ENCODE assay signal across 10 cellular contexts in the genomic region with DNA sequence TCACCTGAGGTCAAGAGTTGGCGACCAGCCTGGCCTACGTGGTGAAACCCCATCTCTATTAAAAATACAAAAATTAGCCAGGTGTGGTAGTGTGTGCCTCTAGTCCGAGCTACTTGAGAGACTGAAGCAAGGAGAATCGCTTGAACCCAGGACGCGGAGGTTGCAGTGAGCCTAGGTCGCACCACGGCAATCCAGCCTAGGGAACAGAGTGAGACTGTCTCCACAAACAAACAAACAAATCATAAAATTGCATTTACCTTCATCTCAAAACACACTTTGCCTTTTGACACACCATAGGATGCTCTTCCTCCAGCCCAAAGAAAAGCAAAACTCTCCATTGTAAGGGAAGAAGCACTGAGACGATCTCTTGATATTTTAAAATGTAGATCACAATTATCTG. TPM values are rescaled to one million over a fixed set of nuclear protein-coding genes. Genes with fewer than 3 reads are reported as not detected.
DNase-seq lines count a peak whose midpoint lies in the region; ATAC-seq and TF ChIP-seq lines count a peak whose summit lies in the region.
"Had no signal": no experiment of that assay in that cellular context is flagged by ENCODE, and none has a peak within 500 bp of the region (broad histone marks: within the 10 kb centered on the region; RNA-seq: fewer than 3 reads in every experiment).

No MANE protein-coding gene starts in this region.

- peak overlapping the region in 1 of 10 donors; percentile 5 for H3K27ac ChIP-seq in heart right ventricle
- H3K27ac ChIP-seq in right atrium auricular region = peak overlapping the region in 1 of 2 donors; percentile 41
- H3K27ac ChIP-seq in thoracic aorta = no peak overlapping the region
- H3K27ac ChIP-seq in transverse colon = peak overlapping the region in 1 of 4 donors; percentile 100

- in situ Hi-C loops in transverse colon (cut with MboI; ENCODE audit: low pct_ligation_motif_present in 1 of 4, low pct_unique_long_range_greater_than_20kb in 1 of 4, low sequenced_read_pairs in 3 of 4) = loop anchor here in 2 of 4 donors (5.0 to 10.0 kb wide), 2 partner anchors 105 to 107 kb away; a partner anchor contains a TSS

- no peak for TF ChIP-seq EP300 in transverse colon (IDR thresholded peaks at IDR 0.05; ENCODE audit: low read depth)

- ATAC-seq in heart right ventricle (no peak), thoracic aorta (ENCODE audit: insufficient number of reproducible peaks, low FRiP score, low read depth) (no peak), left colon (no peak), HG03457 (IDR thresholded peaks at IDR 0.05; ENCODE audit: unreplicated experiment) (no peak)

- H3K36me3 Mint-ChIP-seq in activated T-helper 1 cell treated with anti-CD3 and anti-CD28 coated beads, Interleukin-12 subunit alpha, Interleukin-12 subunit beta, Interleukin-2, Interleukin-4 antibody, amounts not matched to agents 30 ng/mL and 10 ng/mL and 1 ng/mL, durations not matched to agents 14 hours and 24 hours and 36 hours (ENCODE audit: low read depth) = peaks cover 69% of the 10 kb centered on the region

- H3K27ac Mint-ChIP-seq in activated T-helper 1 cell treated with anti-CD3 and anti-CD28 coated beads, Interleukin-12 subunit alpha, Interleukin-12 subunit beta, Interleukin-2, Interleukin-4 antibody, amounts not matched to agents 30 ng/mL and 10 ng/mL and 1 ng/mL, durations not matched to agents 14 hours and 24 hours and 36 hours = no peak overlapping the region

- WGBS in heart right ventricle, 2 donors = 39 to 49% methylated on average over 9 of the region's 9 CpGs
- 55 to 58% methylated on average over 6 to 9 of the region's 9 CpGs for WGBS in transverse colon (ENCODE audit: low coverage in 1 of 2), 2 donors

- H3K4me1 Mint-ChIP-seq in activated T-helper 1 cell treated with anti-CD3 and anti-CD28 coated beads, Interleukin-12 subunit alpha, Interleukin-12 subunit beta, Interleukin-2, Interleukin-4 antibody, amounts not matched to agents 30 ng/mL and 10 ng/mL and 1 ng/mL, durations not matched to agents 14 hours and 24 hours and 36 hours (ENCODE audit: low read depth) = peaks cover 70% of the 10 kb centered on the region

- peaks cover 0 to 75% (median 61%) of the 10 kb centered on the region in 9 donors for H3K36me3 ChIP-seq in heart right ventricle
- peaks cover 75% of the 10 kb centered on the region for H3K36me3 ChIP-seq in right atrium auricular region
- peaks cover 46% of the 10 kb centered on the region for H3K36me3 ChIP-seq in thoracic aorta
- peaks cover 0 to 58% (median 27%) of the 10 kb centered on the region in 4 donors for H3K36me3 ChIP-seq in transverse colon

- peak overlapping the region; percentile 99 for H3K4me3 Mint-ChIP-seq in activated T-helper 1 cell treated with anti-CD3 and anti-CD28 coated beads, Interleukin-12 subunit alpha, Interleukin-12 subunit beta, Interleukin-2, Interleukin-4 antibody, amounts not matched to agents 30 ng/mL and 10 ng/mL and 1 ng/mL, durations not matched to agents 14 hours and 24 hours and 36 hours

- intact Hi-C loops in heart right ventricle (cut with DNase I) (loop anchor here in 7 of 10 donors (2.0 to 10.0 kb wide), 8 partner anchors 21 to 408 kb away; partner anchors contain the start of genes ADSS2 (in 1 of the 7) and DESI2 (in 1 of the 7)), left colon (cut with DNase I, micrococcal nuclease) (loop anchor here in 1 of 2 donors (10.0 kb wide), 1 partner anchor 105 kb away; a partner anchor contains a TSS), transverse colon (cut with DNase I; ENCODE audit: low total_unique reads) (loop anchor here (5.0 kb wide), 2 partner anchors 182 to 408 kb away; partner anchors contain the start of gene ADSS2)
- intact Hi-C loops in activated T-helper 1 cell treated with anti-CD3 and anti-CD28 coated beads, Interleukin-12 subunit alpha, Interleukin-12 subunit beta, Interleukin-2, Interleukin-4 antibody, amounts not matched to agents 30 ng/mL and 10 ng/mL and 1 ng/mL, durations not matched to agents 14 hours and 24 hours and 36 hours (cut with micrococcal nuclease) = loop anchor here (5.0 to 10.0 kb wide), 5 partner anchors 295 to 1862 kb away; partner anchors contain the start of genes CEP170, CNST, KIF26B and SCCPDH

- peaks cover 15 to 77% (median 59%) of the 10 kb centered on the region in 9 donors for H3K4me1 ChIP-seq in heart right ventricle
- H3K4me1 ChIP-seq in right atrium auricular region = peaks cover 0 to 65% of the 10 kb centered on the region in 2 donors
- H3K4me1 ChIP-seq in thoracic aorta (ENCODE audit: control insufficient read depth in 1 of 2, low read depth in 2 of 2) = peaks cover 34 to 65% of the 10 kb centered on the region in 2 donors
- H3K4me1 ChIP-seq in transverse colon = peaks cover 21 to 66% (median 38%) of the 10 kb centered on the region in 4 donors

- H3K9me3 Mint-ChIP-seq in activated T-helper 1 cell treated with anti-CD3 and anti-CD28 coated beads, Interleukin-12 subunit alpha, Interleukin-12 subunit beta, Interleukin-2, Interleukin-4 antibody, amounts not matched to agents 30 ng/mL and 10 ng/mL and 1 ng/mL, durations not matched to agents 14 hours and 24 hours and 36 hours = no peaks in the 10 kb centered on the region

- no peaks in the 10 kb centered on the region for H3K27me3 Mint-ChIP-seq in activated T-helper 1 cell treated with anti-CD3 and anti-CD28 coated beads, Interleukin-12 subunit alpha, Interleukin-12 subunit beta, Interleukin-2, Interleukin-4 antibody, amounts not matched to agents 30 ng/mL and 10 ng/mL and 1 ng/mL, durations not matched to agents 14 hours and 24 hours and 36 hours (ENCODE audit: insufficient read depth)

- TF ChIP-seq CTCF in heart right ventricle (IDR thresholded peaks at IDR 0.05) = no peak
- no peak for TF ChIP-seq CTCF in right atrium auricular region (IDR thresholded peaks at IDR 0.05)
- no peak for TF ChIP-seq CTCF in thoracic aorta (IDR thresholded peaks at IDR 0.05)
- TF ChIP-seq CTCF in transverse colon (IDR thresholded peaks at IDR 0.05) = no peak

- TF ChIP-seq POLR2A in transverse colon (IDR thresholded peaks at IDR 0.05) = no peak

- H3K9me3 ChIP-seq in heart right ventricle (no peaks in the 10 kb centered on the region), right atrium auricular region (no peaks in the 10 kb centered on the region), iPS-18c (ENCODE audit: control insufficient read depth, insufficient read depth, low read length) (no peaks in the 10 kb centered on the region), thoracic aorta (no peaks in the 10 kb centered on the region), transverse colon (no peaks in the 10 kb centered on the region)

- DNase-seq in heart right ventricle = no peak
- DNase-seq in right atrium auricular region (ENCODE audit: low spot score) = no peak
- no peak for DNase-seq in activated T-helper 1 cell treated with anti-CD3 and anti-CD28 coated beads, Interleukin-12 subunit alpha, Interleukin-12 subunit beta, Interleukin-2, Interleukin-4 antibody, amounts not matched to agents 30 ng/mL and 10 ng/mL and 1 ng/mL, durations not matched to agents 14 hours and 24 hours and 36 hours (ENCODE audit: low spot score)
- DNase-seq in thoracic aorta (ENCODE audit: low spot score) = no peak
- no peak for DNase-seq in left colon
- DNase-seq in transverse colon = no peak
- DNase-seq: activated CD4-positive, alpha-beta T cell treated with anti-CD3 and anti-CD28 coated beads for 4 hours; occipital lobe had no signal

- H3K27me3 ChIP-seq in heart right ventricle (no peaks in the 10 kb centered on the region), right atrium auricular region (no peaks in the 10 kb centered on the region), thoracic aorta (replicated peaks; ENCODE audit: insufficient read depth) (no peaks in the 10 kb centered on the region), transverse colon (no peaks in the 10 kb centered on the region)

- H3K4me3 ChIP-seq in heart right ventricle (peak overlapping the region in 7 of 10 donors; percentile 19 to 100 (median 92)), right atrium auricular region (peak overlapping the region in 1 of 2 donors; percentile 10), iPS-18c (ENCODE audit: insufficient read depth, low read depth, low read length) (peak overlapping the region; percentile 16; the same call in 1 of the 2 replicates), thoracic aorta (peak overlapping the region; percentile 99), transverse colon (peak overlapping the region in 1 of 4 donors; percentile 100)

RNA-seq across cellular contexts. Expression of gene HNRNPU, which starts 4.3 kb away (rescaled TPM):
- total RNA-seq in heart right ventricle = 100 to 1,000 TPM; 158 to 200 (median 175) TPM
- 100 to 1,000 TPM in 1 of 2 donors, 10 to 100 TPM in 1; 91.0 to 107 TPM for polyA plus RNA-seq in heart right ventricle
- total RNA-seq in right atrium auricular region = 100 to 1,000 TPM; 175 to 206 TPM
- 566 and 573 TPM in 2 replicates for total RNA-seq in activated T-helper 1 cell treated with anti-CD3 and anti-CD28 coated beads, Interleukin-12 subunit alpha, Interleukin-12 subunit beta, Interleukin-2, Interleukin-4 antibody, amounts not matched to agents 30 ng/mL and 10 ng/mL and 1 ng/mL, durations not matched to agents 14 hours and 24 hours and 36 hours
- total RNA-seq in thoracic aorta = 100 to 1,000 TPM; 254 to 519 TPM
- 100 to 1,000 TPM; 188 to 225 TPM for total RNA-seq in left colon
- 100 to 1,000 TPM; 223 to 364 (median 237) TPM for total RNA-seq in transverse colon

RNA-seq across cellular contexts. Expression of gene COX20, which starts 24.6 kb away (rescaled TPM):
- total RNA-seq in heart right ventricle (10 to 100 TPM; 56.6 to 94.1 (median 64.4) TPM), right atrium auricular region (10 to 100 TPM; 57.3 to 64.7 TPM), thoracic aorta (10 to 100 TPM; 10.8 to 38.0 TPM), left colon (10 to 100 TPM; 21.8 to 30.5 TPM), transverse colon (10 to 100 TPM in 3 of 4 donors, 1 to 10 TPM in 1; 6.0 to 41.3 (median 32.3) TPM)
- 100 to 1,000 TPM in 1 of 2 donors, 10 to 100 TPM in 1; 59.1 to 139 TPM for polyA plus RNA-seq in heart right ventricle
- 27.4 and 27.6 TPM in 2 replicates for total RNA-seq in activated T-helper 1 cell treated with anti-CD3 and anti-CD28 coated beads, Interleukin-12 subunit alpha, Interleukin-12 subunit beta, Interleukin-2, Interleukin-4 antibody, amounts not matched to agents 30 ng/mL and 10 ng/mL and 1 ng/mL, durations not matched to agents 14 hours and 24 hours and 36 hours
